ENCODE assay signal across 25 cellular contexts in genomic region chr11:65584723-65585171, GRCh38. TPM values are rescaled to one million over a fixed set of nuclear protein-coding genes. Genes with fewer than 3 reads are reported as not detected.
A peak's percentile ranks its signal among the peaks of the same experiment; 100 is the strongest.
DNase-seq lines count a peak whose midpoint lies in the region; ATAC-seq, FAIRE-seq and TF ChIP-seq lines count a peak whose summit lies in the region.
"Had no signal": no experiment of that assay in that cellular context is flagged by ENCODE, and none has a peak within 500 bp of the region (broad histone marks: within the 10 kb centered on the region; RNA-seq: fewer than 3 reads in every experiment).

No MANE protein-coding gene starts in this region.

- H3K9ac ChIP-seq in HepG2 (ENCODE audit: insufficient read depth, low read depth, low read length), result no peak overlapping the region

- intact Hi-C loops in right cardiac atrium (cut with DNase I), result no loop called here
- intact Hi-C loops in cardiac septum (cut with DNase I), result loop anchor here (5.0 kb wide), 1 partner anchor 42 kb away; no protein-coding TSS in a partner anchor
- intact Hi-C loops in esophagus muscularis mucosa (cut with DNase I), result no loop called here
- intact Hi-C loops in posterior cingulate gyrus (cut with DNase I), result no loop called here
- intact Hi-C loops in HepG2 (cut with micrococcal nuclease; ENCODE audit: unreplicated experiment), result no loop called here

- H3K27me3 ChIP-seq in right cardiac atrium (ENCODE audit: control insufficient read depth, insufficient read depth) (no peaks in the 10 kb centered on the region), esophagus muscularis mucosa (no peaks in the 10 kb centered on the region), HepG2 (ENCODE audit: control insufficient read depth in 1 of 2, insufficient read depth in 2 of 2, low read length in 2 of 2) (no peaks in the 10 kb centered on the region), HAP-1 (ENCODE audit: low read depth) (no peaks in the 10 kb centered on the region)
- H3K27me3 ChIP-seq: brain microvascular endothelial cell had no signal

- no peaks in the 10 kb centered on the region for H4K20me1 ChIP-seq in HepG2 (ENCODE audit: insufficient read depth, low read length)

- no peaks in the 10 kb centered on the region for H3K79me2 ChIP-seq in HepG2 (ENCODE audit: insufficient read depth, low read length)

- FAIRE-seq in HepG2 (lab: Jason Lieb, UNC), result no peak
- FAIRE-seq: A549, GM12891 had no signal

- H3K4me1 ChIP-seq in right cardiac atrium (ENCODE audit: control insufficient read depth, insufficient read depth, low read length) (peaks cover 2% of the 10 kb centered on the region), esophagus muscularis mucosa (peaks cover 44 to 86% (median 71%) of the 10 kb centered on the region in 4 donors), HepG2 (ENCODE audit: insufficient read depth, low read length) (peaks cover 33% of the 10 kb centered on the region), HAP-1 (no peaks in the 10 kb centered on the region)
- H3K4me1 ChIP-seq: prostate gland had no signal

- no peak for ATAC-seq in right cardiac atrium
- no peak for ATAC-seq in HG03571 (IDR thresholded peaks at IDR 0.05; ENCODE audit: unreplicated experiment)
- ATAC-seq in HepG2, result no peak
- ATAC-seq: A549; activated naive CD4-positive, alpha-beta T cell treated with anti-CD3 and anti-CD28 coated beads, Interleukin-2, amount 50 U/mL, for 72 hours; naive thymus-derived CD4-positive, alpha-beta T cell had no signal

- H3K9me3 ChIP-seq in right cardiac atrium (ENCODE audit: control insufficient read depth, low read length), result no peaks in the 10 kb centered on the region
- H3K9me3 ChIP-seq in esophagus muscularis mucosa, result no peaks in the 10 kb centered on the region
- H3K9me3 ChIP-seq in HepG2 (ENCODE audit: low read length), result no peaks in the 10 kb centered on the region
- no peaks in the 10 kb centered on the region for H3K9me3 ChIP-seq in HAP-1
- H3K9me3 ChIP-seq: A549, prostate gland had no signal

- no peak overlapping the region for H3K27ac ChIP-seq in right cardiac atrium (ENCODE audit: low read length)
- H3K27ac ChIP-seq in esophagus muscularis mucosa (replicated peaks in 1 of 4), result peak overlapping the region; percentile 58 to 96 (median 79)
- no peak overlapping the region for H3K27ac ChIP-seq in HepG2 (ENCODE audit: extremely low read length, insufficient read depth, low read length)
- H3K27ac ChIP-seq: A549, brain microvascular endothelial cell, C4-2B, prostate gland, VCaP had no signal

- CTCF ChIA-PET in HepG2 (lab: Yijun Ruan, JAX; ENCODE audit: low intra/inter-chr PET ratio, low total read pairs), result no interaction called here

- BruUV-seq in HepG2 (replicated peaks; lab: Mats Ljungman, UMichigan), result no TSS peak

- TF ChIP-seq POLR2A in esophagus muscularis mucosa (IDR thresholded peaks at IDR 0.05; ENCODE audit: low read depth) (no peak), HepG2 (IDR thresholded peaks at IDR 0.05; ENCODE audit: insufficient read depth in 1 of 2, low read depth in 2 of 2, low read length in 2 of 2) (no peak)

- TF ChIP-seq EP300 in esophagus muscularis mucosa (IDR thresholded peaks at IDR 0.05) (no peak), HepG2 (IDR thresholded peaks at IDR 0.05; ENCODE audit: low read depth in 2 of 2, low read length in 2 of 2) (no peak), HepG2 (CRISPR knock-in tag; IDR thresholded peaks at IDR 0.05; ENCODE audit: borderline replicate concordance) (no peak)

- H3K4me3 ChIP-seq in right cardiac atrium (ENCODE audit: low read length) (no peak overlapping the region), esophagus muscularis mucosa (no peak overlapping the region), HepG2 (replicated peaks in 1 of 3; ENCODE audit: insufficient read depth in 1 of 3, low read depth in 2 of 3, low read length in 3 of 3) (no peak overlapping the region), HAP-1 (no peak overlapping the region)
- H3K4me3 ChIP-seq: A549, prostate gland had no signal

- in situ Hi-C loops in HepG2 (cut with HindIII; ENCODE audit: extremely low pct_ligation_motif_present, low pct_unique_long_range_greater_than_20kb), result loop anchor here (5.0 kb wide), 1 partner anchor 42 kb away; no protein-coding TSS in a partner anchor
- in situ Hi-C loops in HAP-1 (cut with MboI; ENCODE audit: low sequenced_read_pairs), result no loop called here

- POLR2A ChIA-PET in HepG2 (lab: Yijun Ruan, JAX), result interaction anchor here (1.5 kb wide), 1 partner anchor 10 kb away, joined by 4 read pairs; the partner anchor contains the start of gene KCNK7

- TF ChIP-seq CTCF in esophagus muscularis mucosa (IDR thresholded peaks at IDR 0.05) (no peak), HepG2 (CRISPR knock-in tag; IDR thresholded peaks at IDR 0.05) (no peak)

- no peak overlapping the region for H2AFZ ChIP-seq in HepG2 (ENCODE audit: low read length)

- TF ChIP-seq RAD21 in HepG2 (CRISPR knock-in tag; IDR thresholded peaks at IDR 0.05), result no peak

- DNase-seq in right cardiac atrium (peak; percentile 28 to 71 (median 51)), cardiac septum (ENCODE audit: low spot score) (no peak), esophagus muscularis mucosa (ENCODE audit: extremely low spot score) (no peak), posterior cingulate gyrus (peak in 7 of 10 donors; percentile 27 to 95 (median 75)), HK-2 (ENCODE audit: unreplicated experiment) (no peak), HepG2 (ENCODE audit: low spot score) (no peak), HAP-1 (ENCODE audit: low spot score in 2 of 2) (no peak)
- DNase-seq: activated CD4-positive, alpha-beta T cell treated with anti-CD3 and anti-CD28 coated beads, Interleukin-2, amount 50 U/mL, for 48 hours; brain microvascular endothelial cell; DMS 273 treated with DMSO at 0.1 percent for 48 hours; erythroblast; IMR-90; mammary epithelial cell; MM.1S; naive thymus-derived CD4-positive, alpha-beta T cell; NCI-H187; NCI-H2227 treated with DMSO at 0.1 percent for 48 hours; trophoblast cell had no signal

- no peak overlapping the region for H3K4me2 ChIP-seq in HepG2 (ENCODE audit: low read depth, low read length)
- H3K4me2 ChIP-seq: A549 had no signal

- H3K36me3 ChIP-seq in esophagus muscularis mucosa (peaks cover 45 to 81% (median 68%) of the 10 kb centered on the region in 4 donors), HepG2 (replicated peaks in 1 of 2; ENCODE audit: control insufficient read depth in 1 of 2, insufficient read depth in 2 of 2, low read length in 2 of 2) (0 out of 5 replicates have a peak, but pooled peaks cover 0 to 4% of the 10 kb centered on the region in 2 experiments), HAP-1 (replicated peaks) (no peaks in the 10 kb centered on the region; the same call in none of the 2 replicates)

- 68% methylated on average over 46 of the region's 46 CpGs for WGBS in right cardiac atrium
- 71% methylated on average over 13 of the region's 46 CpGs for WGBS in esophagus muscularis mucosa
- WGBS in HepG2 (ENCODE audit: low lambda C conversion rate), result 93% methylated on average over 23 of the region's 46 CpGs

RNA-seq across cellular contexts. Expression of gene EHBP1L1, which starts 8.9 kb away (rescaled TPM):
- 10 to 100 TPM; 43.9 to 80.2 (median 48.2) TPM for total RNA-seq in right cardiac atrium
- 35.7 TPM for polyA plus RNA-seq in right cardiac atrium
- total RNA-seq in cardiac septum, result 174 TPM
- total RNA-seq in esophagus muscularis mucosa, result 100 to 1,000 TPM; 186 to 472 (median 293) TPM
- total RNA-seq in HepG2 (2016; rRNA removed; fragmentation: Illumina TruSeq; extraction: Trizol), result 5.4 and 10.6 TPM in 2 replicates
- total RNA-seq in HepG2 (2016; cell fraction: cytosol; rRNA removed; fragmentation: Illumina TruSeq; extraction: Trizol; ENCODE audit: low read depth), result 2.5 and 2.6 TPM in 2 replicates
- total RNA-seq in HepG2 (2016; cell fraction: insoluble cytoplasmic fraction; rRNA removed; fragmentation: Illumina TruSeq; extraction: Trizol), result 3.9 and 9.7 TPM in 2 replicates
- total RNA-seq in HepG2 (2016; cell fraction: membrane; rRNA removed; fragmentation: Illumina TruSeq; extraction: Trizol), result 3.4 TPM in 2 replicates
- total RNA-seq in HepG2 (2016; cell fraction: nucleus; rRNA removed; fragmentation: Illumina TruSeq; extraction: Trizol), result 7.8 and 8.4 TPM in 2 replicates
- 8.3 and 14.4 TPM in 2 replicates for polyA plus RNA-seq in HepG2 (2011; rRNA removed)
- 7.1 and 10.0 TPM in 2 replicates for polyA plus RNA-seq in HepG2 (2011; cell fraction: cytosol; rRNA removed)
- 74.9 and 85.5 TPM in 2 replicates for polyA plus RNA-seq in HepG2 (2011; cell fraction: nucleus; rRNA removed)
- 9.8 and 10.7 TPM in 2 replicates for polyA plus RNA-seq in HepG2 (2012)
- polyA plus RNA-seq in HepG2 (2016; cell fraction: cytosol; fragmentation: Illumina TruSeq; extraction: Trizol; ENCODE audit: low read depth), result 0.58 and 0.94 TPM in 2 replicates
- polyA plus RNA-seq in HepG2 (2016; cell fraction: insoluble cytoplasmic fraction; fragmentation: Illumina TruSeq; extraction: Trizol; ENCODE audit: low read depth), result 4.6 and 5.1 TPM in 2 replicates
- 0.79 and 1.3 TPM in 2 replicates for polyA plus RNA-seq in HepG2 (2016; cell fraction: membrane; fragmentation: Illumina TruSeq; extraction: Trizol; ENCODE audit: low read depth)
- 27.0 and 30.2 TPM in 2 replicates for polyA plus RNA-seq in HepG2 (2016; cell fraction: nucleus; fragmentation: Illumina TruSeq; extraction: Trizol; ENCODE audit: insufficient read depth, low read depth)
- polyA minus RNA-seq in HepG2 (2011; rRNA and poly(A)+ RNA removed; ENCODE audit: low replicate concordance), result 23.3 and 45.1 TPM in 2 replicates
- polyA minus RNA-seq in HepG2 (2011; cell fraction: cytosol; rRNA and poly(A)+ RNA removed), result 7.6 and 13.2 TPM in 2 replicates
- 6.4 and 11.8 TPM in 2 replicates for polyA minus RNA-seq in HepG2 (2011; cell fraction: nucleus; rRNA and poly(A)+ RNA removed)

RNA-seq across cellular contexts. Expression of gene KCNK7, which starts 10.9 kb away (rescaled TPM):
- under 1 TPM; 0.28 to 0.88 (median 0.55) TPM for total RNA-seq in right cardiac atrium
- polyA plus RNA-seq in right cardiac atrium, result 0.18 TPM
- 1.5 TPM for total RNA-seq in cardiac septum
- 1 to 10 TPM in 3 of 4 donors, under 1 TPM in 1; 0.99 to 1.2 (median 1.2) TPM for total RNA-seq in esophagus muscularis mucosa
- not detected in 2 replicates for total RNA-seq in HepG2 (2016; rRNA removed; fragmentation: Illumina TruSeq; extraction: Trizol)
- not detected in 2 replicates for total RNA-seq in HepG2 (2016; cell fraction: cytosol; rRNA removed; fragmentation: Illumina TruSeq; extraction: Trizol; ENCODE audit: low read depth)
- not detected in 2 replicates for total RNA-seq in HepG2 (2016; cell fraction: insoluble cytoplasmic fraction; rRNA removed; fragmentation: Illumina TruSeq; extraction: Trizol)
- not detected in 2 replicates for total RNA-seq in HepG2 (2016; cell fraction: membrane; rRNA removed; fragmentation: Illumina TruSeq; extraction: Trizol)
- total RNA-seq in HepG2 (2016; cell fraction: nucleus; rRNA removed; fragmentation: Illumina TruSeq; extraction: Trizol), result 1.2 TPM in 1 of 2 replicates, not detected in the other
- polyA plus RNA-seq in HepG2 (2011; rRNA removed), result 0.11 and 0.14 TPM in 2 replicates
- 0.04 TPM in 1 of 2 replicates, not detected in the other for polyA plus RNA-seq in HepG2 (2011; cell fraction: cytosol; rRNA removed)
- polyA plus RNA-seq in HepG2 (2011; cell fraction: nucleus; rRNA removed), result 0.69 and 0.97 TPM in 2 replicates
- 0.28 TPM in 1 of 2 replicates, not detected in the other for polyA plus RNA-seq in HepG2 (2012)
- not detected in 2 replicates for polyA plus RNA-seq in HepG2 (2016; cell fraction: cytosol; fragmentation: Illumina TruSeq; extraction: Trizol; ENCODE audit: low read depth)
- not detected in 2 replicates for polyA plus RNA-seq in HepG2 (2016; cell fraction: insoluble cytoplasmic fraction; fragmentation: Illumina TruSeq; extraction: Trizol; ENCODE audit: low read depth)
- not detected in 2 replicates for polyA plus RNA-seq in HepG2 (2016; cell fraction: membrane; fragmentation: Illumina TruSeq; extraction: Trizol; ENCODE audit: low read depth)
- polyA plus RNA-seq in HepG2 (2016; cell fraction: nucleus; fragmentation: Illumina TruSeq; extraction: Trizol; ENCODE audit: insufficient read depth, low read depth), result 0.38 and 0.77 TPM in 2 replicates
- polyA minus RNA-seq in HepG2 (2011; rRNA and poly(A)+ RNA removed; ENCODE audit: low replicate concordance), result 0.33 and 0.90 TPM in 2 replicates
- polyA minus RNA-seq in HepG2 (2011; cell fraction: cytosol; rRNA and poly(A)+ RNA removed), result not detected in 2 replicates
- 0.75 and 1.2 TPM in 2 replicates for polyA minus RNA-seq in HepG2 (2011; cell fraction: nucleus; rRNA and poly(A)+ RNA removed)
- total RNA-seq: IMR-90 had no signal

RNA-seq across cellular contexts. Expression of gene FAM89B, which starts 12.4 kb away (rescaled TPM):
- 10 to 100 TPM; 40.5 to 46.6 (median 45.9) TPM for total RNA-seq in right cardiac atrium
- polyA plus RNA-seq in right cardiac atrium, result 43.0 TPM
- total RNA-seq in cardiac septum, result 47.4 TPM
- 10 to 100 TPM; 47.9 to 90.4 (median 75.0) TPM for total RNA-seq in esophagus muscularis mucosa
- total RNA-seq in HepG2 (2016; rRNA removed; fragmentation: Illumina TruSeq; extraction: Trizol), result 3.6 and 5.7 TPM in 2 replicates
- total RNA-seq in HepG2 (2016; cell fraction: cytosol; rRNA removed; fragmentation: Illumina TruSeq; extraction: Trizol; ENCODE audit: low read depth), result 7.8 and 8.7 TPM in 2 replicates
- total RNA-seq in HepG2 (2016; cell fraction: insoluble cytoplasmic fraction; rRNA removed; fragmentation: Illumina TruSeq; extraction: Trizol), result 4.0 and 5.2 TPM in 2 replicates
- 8.0 and 9.6 TPM in 2 replicates for total RNA-seq in HepG2 (2016; cell fraction: membrane; rRNA removed; fragmentation: Illumina TruSeq; extraction: Trizol)
- 2.9 and 4.0 TPM in 2 replicates for total RNA-seq in HepG2 (2016; cell fraction: nucleus; rRNA removed; fragmentation: Illumina TruSeq; extraction: Trizol)
- polyA plus RNA-seq in HepG2 (2011; rRNA removed), result 8.0 and 11.5 TPM in 2 replicates
- 5.8 and 9.6 TPM in 2 replicates for polyA plus RNA-seq in HepG2 (2011; cell fraction: cytosol; rRNA removed)
- polyA plus RNA-seq in HepG2 (2011; cell fraction: nucleus; rRNA removed), result 29.0 and 34.8 TPM in 2 replicates
- 3.6 and 5.3 TPM in 2 replicates for polyA plus RNA-seq in HepG2 (2012)
- 19.5 and 20.4 TPM in 2 replicates for polyA plus RNA-seq in HepG2 (2016; cell fraction: cytosol; fragmentation: Illumina TruSeq; extraction: Trizol; ENCODE audit: low read depth)
- 7.9 and 9.1 TPM in 2 replicates for polyA plus RNA-seq in HepG2 (2016; cell fraction: insoluble cytoplasmic fraction; fragmentation: Illumina TruSeq; extraction: Trizol; ENCODE audit: low read depth)
- polyA plus RNA-seq in HepG2 (2016; cell fraction: membrane; fragmentation: Illumina TruSeq; extraction: Trizol; ENCODE audit: low read depth), result 15.3 and 15.7 TPM in 2 replicates
- polyA plus RNA-seq in HepG2 (2016; cell fraction: nucleus; fragmentation: Illumina TruSeq; extraction: Trizol; ENCODE audit: insufficient read depth, low read depth), result 11.6 and 13.0 TPM in 2 replicates
- polyA minus RNA-seq in HepG2 (2011; rRNA and poly(A)+ RNA removed; ENCODE audit: low replicate concordance), result 11.8 and 23.8 TPM in 2 replicates
- 1.9 and 4.2 TPM in 2 replicates for polyA minus RNA-seq in HepG2 (2011; cell fraction: cytosol; rRNA and poly(A)+ RNA removed)
- polyA minus RNA-seq in HepG2 (2011; cell fraction: nucleus; rRNA and poly(A)+ RNA removed), result 4.5 and 5.1 TPM in 2 replicates

RNA-seq across cellular contexts. Expression of gene ZNRD2, which starts 14.5 kb away (rescaled TPM):
- total RNA-seq in right cardiac atrium (10 to 100 TPM; 32.6 to 35.3 (median 34.9) TPM), cardiac septum (28.3 TPM), esophagus muscularis mucosa (10 to 100 TPM; 43.6 to 77.3 (median 63.3) TPM), HepG2 (2016; rRNA removed; fragmentation: Illumina TruSeq; extraction: Trizol) (34.0 and 40.0 TPM in 2 replicates)
- polyA plus RNA-seq in right cardiac atrium (56.8 TPM), HepG2 (2011; rRNA removed) (29.2 and 31.4 TPM in 2 replicates)
- total RNA-seq in HepG2 (2016; cell fraction: cytosol; rRNA removed; fragmentation: Illumina TruSeq; extraction: Trizol; ENCODE audit: low read depth), result 15.3 and 19.2 TPM in 2 replicates
- 32.9 and 41.5 TPM in 2 replicates for total RNA-seq in HepG2 (2016; cell fraction: insoluble cytoplasmic fraction; rRNA removed; fragmentation: Illumina TruSeq; extraction: Trizol)
- total RNA-seq in HepG2 (2016; cell fraction: membrane; rRNA removed; fragmentation: Illumina TruSeq; extraction: Trizol), result 16.0 and 17.9 TPM in 2 replicates
- 11.5 and 15.7 TPM in 2 replicates for total RNA-seq in HepG2 (2016; cell fraction: nucleus; rRNA removed; fragmentation: Illumina TruSeq; extraction: Trizol)
- polyA plus RNA-seq in HepG2 (2011; cell fraction: cytosol; rRNA removed), result 24.1 and 41.2 TPM in 2 replicates
- polyA plus RNA-seq in HepG2 (2011; cell fraction: nucleus; rRNA removed), result 48.9 and 54.8 TPM in 2 replicates
- polyA plus RNA-seq in HepG2 (2012), result 25.2 and 28.5 TPM in 2 replicates
- 26.6 and 28.0 TPM in 2 replicates for polyA plus RNA-seq in HepG2 (2016; cell fraction: cytosol; fragmentation: Illumina TruSeq; extraction: Trizol; ENCODE audit: low read depth)
- polyA plus RNA-seq in HepG2 (2016; cell fraction: insoluble cytoplasmic fraction; fragmentation: Illumina TruSeq; extraction: Trizol; ENCODE audit: low read depth), result 42.9 and 46.1 TPM in 2 replicates
- polyA plus RNA-seq in HepG2 (2016; cell fraction: membrane; fragmentation: Illumina TruSeq; extraction: Trizol; ENCODE audit: low read depth), result 23.7 and 24.4 TPM in 2 replicates
- polyA plus RNA-seq in HepG2 (2016; cell fraction: nucleus; fragmentation: Illumina TruSeq; extraction: Trizol; ENCODE audit: insufficient read depth, low read depth), result 31.1 and 33.2 TPM in 2 replicates
- polyA minus RNA-seq in HepG2 (2011; rRNA and poly(A)+ RNA removed; ENCODE audit: low replicate concordance), result 18.6 and 34.8 TPM in 2 replicates
- polyA minus RNA-seq in HepG2 (2011; cell fraction: cytosol; rRNA and poly(A)+ RNA removed), result 8.6 and 11.3 TPM in 2 replicates
- 12.0 and 19.5 TPM in 2 replicates for polyA minus RNA-seq in HepG2 (2011; cell fraction: nucleus; rRNA and poly(A)+ RNA removed)

RNA-seq across cellular contexts. Expression of gene LTBP3, which starts 26.6 kb away (rescaled TPM):
- 100 to 1,000 TPM; 128 to 161 (median 140) TPM for total RNA-seq in right cardiac atrium
- 60.2 TPM for polyA plus RNA-seq in right cardiac atrium
- total RNA-seq in cardiac septum, result 148 TPM
- 100 to 1,000 TPM; 107 to 208 (median 137) TPM for total RNA-seq in esophagus muscularis mucosa
- 4.2 and 12.2 TPM in 2 replicates for total RNA-seq in HepG2 (2016; rRNA removed; fragmentation: Illumina TruSeq; extraction: Trizol)
- 3.8 and 4.6 TPM in 2 replicates for total RNA-seq in HepG2 (2016; cell fraction: cytosol; rRNA removed; fragmentation: Illumina TruSeq; extraction: Trizol; ENCODE audit: low read depth)
- total RNA-seq in HepG2 (2016; cell fraction: insoluble cytoplasmic fraction; rRNA removed; fragmentation: Illumina TruSeq; extraction: Trizol), result 3.1 and 14.2 TPM in 2 replicates
- 6.5 and 7.6 TPM in 2 replicates for total RNA-seq in HepG2 (2016; cell fraction: membrane; rRNA removed; fragmentation: Illumina TruSeq; extraction: Trizol)
- 18.0 and 20.1 TPM in 2 replicates for total RNA-seq in HepG2 (2016; cell fraction: nucleus; rRNA removed; fragmentation: Illumina TruSeq; extraction: Trizol)
- 60.3 and 68.1 TPM in 2 replicates for polyA plus RNA-seq in HepG2 (2011; rRNA removed)
- polyA plus RNA-seq in HepG2 (2011; cell fraction: cytosol; rRNA removed), result 16.4 and 24.6 TPM in 2 replicates
- 549 and 694 TPM in 2 replicates for polyA plus RNA-seq in HepG2 (2011; cell fraction: nucleus; rRNA removed)
- 41.0 and 45.6 TPM in 2 replicates for polyA plus RNA-seq in HepG2 (2012)
- 2.1 and 2.8 TPM in 2 replicates for polyA plus RNA-seq in HepG2 (2016; cell fraction: cytosol; fragmentation: Illumina TruSeq; extraction: Trizol; ENCODE audit: low read depth)
- polyA plus RNA-seq in HepG2 (2016; cell fraction: insoluble cytoplasmic fraction; fragmentation: Illumina TruSeq; extraction: Trizol; ENCODE audit: low read depth), result 7.3 and 9.4 TPM in 2 replicates
- polyA plus RNA-seq in HepG2 (2016; cell fraction: membrane; fragmentation: Illumina TruSeq; extraction: Trizol; ENCODE audit: low read depth), result 6.0 and 7.1 TPM in 2 replicates
- polyA plus RNA-seq in HepG2 (2016; cell fraction: nucleus; fragmentation: Illumina TruSeq; extraction: Trizol; ENCODE audit: insufficient read depth, low read depth), result 129 and 139 TPM in 2 replicates
- 12.7 and 25.1 TPM in 2 replicates for polyA minus RNA-seq in HepG2 (2011; rRNA and poly(A)+ RNA removed; ENCODE audit: low replicate concordance)
- 13.7 and 23.3 TPM in 2 replicates for polyA minus RNA-seq in HepG2 (2011; cell fraction: cytosol; rRNA and poly(A)+ RNA removed)
- 36.4 and 39.8 TPM in 2 replicates for polyA minus RNA-seq in HepG2 (2011; cell fraction: nucleus; rRNA and poly(A)+ RNA removed)

Comparison
In these comparisons a context has a peak if more than half of its experiments do, and no peak if none do; other contexts are left out.
1. DNase-seq: peak in right cardiac atrium (3 of 3) and posterior cingulate gyrus (7 of 10); none in cardiac septum (single experiment), esophagus muscularis mucosa (single experiment), HK-2 (single experiment), HepG2 (single experiment) and HAP-1 (0 of 2).
2. H3K27ac ChIP-seq: peak in esophagus muscularis mucosa (4 of 4); none in right cardiac atrium (single experiment) and HepG2 (single experiment).